26 cellular contexts compared by ENCODE assay signal in genomic region chr9:38119570-38119969, GRCh38. TPM values are rescaled to one million over a fixed set of nuclear protein-coding genes. Genes with fewer than 3 reads are reported as not detected.
DNase-seq lines count a peak whose midpoint lies in the region; ATAC-seq and TF ChIP-seq lines count a peak whose summit lies in the region.
"Had no signal": no experiment of that assay in that cellular context is flagged by ENCODE, and none has a peak within 500 bp of the region (broad histone marks: within the 10 kb centered on the region; RNA-seq: fewer than 3 reads in every experiment).

No MANE protein-coding gene starts in this region.

- H3K4me3 ChIP-seq in BLaER1 (no peak overlapping the region), coronary artery (no peak overlapping the region), lower lobe of right lung (no peak overlapping the region)
- H3K4me3 ChIP-seq: psoas muscle, thoracic aorta, vagina had no signal

- TF ChIP-seq CTCF in coronary artery (IDR thresholded peaks at IDR 0.05): no peak
- TF ChIP-seq CTCF in lower lobe of right lung (IDR thresholded peaks at IDR 0.05): no peak
- no peak for TF ChIP-seq CTCF in osteocyte (IDR thresholded peaks at IDR 0.05)

- no peak overlapping the region for H3K27ac ChIP-seq in BLaER1
- no peak overlapping the region for H3K27ac ChIP-seq in coronary artery
- H3K27ac ChIP-seq in lower lobe of right lung: no peak overlapping the region
- H3K27ac ChIP-seq: neutrophil, psoas muscle, thoracic aorta, vagina had no signal

- no peak overlapping the region for H3K4me3 Mint-ChIP-seq in osteocyte (ENCODE audit: unreplicated experiment)
- H3K4me3 Mint-ChIP-seq: activated naive CD8-positive, alpha-beta T cell treated with anti-CD3 and anti-CD28 coated beads for 36 hours; CD14-positive monocyte; WTC11 had no signal

- H3K9me3 ChIP-seq in BLaER1 (no peaks in the 10 kb centered on the region), lower lobe of right lung (no peaks in the 10 kb centered on the region)
- H3K9me3 ChIP-seq: neutrophil, psoas muscle, thoracic aorta, vagina had no signal

- no peak overlapping the region for H3K9ac ChIP-seq in BLaER1

- peaks cover 56% of the 10 kb centered on the region for H3K27me3 Mint-ChIP-seq in osteocyte (ENCODE audit: unreplicated experiment)

- no peaks in the 10 kb centered on the region for H3K36me3 ChIP-seq in BLaER1
- no peaks in the 10 kb centered on the region for H3K36me3 ChIP-seq in lower lobe of right lung
- H3K36me3 ChIP-seq: neutrophil, thoracic aorta, vagina had no signal

- peak; percentile 31 for DNase-seq in ELR (ENCODE audit: low read depth)
- DNase-seq in NCI-H774 (lab: John Stamatoyannopoulos, UW): peak; percentile 21
- peak; percentile 3 for DNase-seq in coronary artery (ENCODE audit: low spot score)
- DNase-seq in lower lobe of right lung: no peak
- DNase-seq in osteocyte (ENCODE audit: extremely low spot score, unreplicated experiment): no peak
- DNase-seq: activated CD4-positive, alpha-beta T cell treated with anti-CD3 and anti-CD28 coated beads, Interleukin-2, amount 50 U/mL, for 1 hour; activated naive CD8-positive, alpha-beta T cell treated with anti-CD3 and anti-CD28 coated beads for 36 hours; central memory CD4-positive, alpha-beta T cell; dermis blood vessel endothelial cell; KG1; left cardiac atrium; NCI-H187 treated with DMSO at 0.1 percent for 48 hours; NCI-H446 treated with DMSO at 0.1 percent for 48 hours; psoas muscle; stimulated activated CD4-positive, alpha-beta T cell treated with anti-CD3 and anti-CD28 coated beads, Interleukin-15, amount 100 ng/mL, for 24 hours; stimulated activated naive CD8-positive, alpha-beta T cell treated with anti-CD3 and anti-CD28 coated beads, Interleukin-15, Interleukin-2, amounts not matched to agents 100 U/mL and 50 U/mL, for 24 hours; T1000 had no signal

- H4K20me1 ChIP-seq in BLaER1: no peaks in the 10 kb centered on the region

- no peak overlapping the region for H3K27ac Mint-ChIP-seq in osteocyte (ENCODE audit: unreplicated experiment)
- H3K27ac Mint-ChIP-seq: activated naive CD8-positive, alpha-beta T cell treated with anti-CD3 and anti-CD28 coated beads for 36 hours; activated T-helper 2 cell treated with anti-CD3 and anti-CD28 coated beads, Interferon-gamma antibody, Interleukin-2, Interleukin-4, amounts not matched to agents 10 μg/mL and 5 μg/mL and 100 μg/mL, durations not matched to agents 14 hours and 24 hours and 36 hours; WTC11 had no signal

- H3K9me3 Mint-ChIP-seq in osteocyte (ENCODE audit: unreplicated experiment): no peaks in the 10 kb centered on the region
- H3K9me3 Mint-ChIP-seq: activated naive CD8-positive, alpha-beta T cell treated with anti-CD3 and anti-CD28 coated beads for 36 hours; activated T-helper 2 cell treated with anti-CD3 and anti-CD28 coated beads, Interferon-gamma antibody, Interleukin-2, Interleukin-4, amounts not matched to agents 10 μg/mL and 5 μg/mL and 100 μg/mL, durations not matched to agents 14 hours and 24 hours and 36 hours had no signal

- H3K27me3 ChIP-seq in BLaER1: no peaks in the 10 kb centered on the region
- no peaks in the 10 kb centered on the region for H3K27me3 ChIP-seq in lower lobe of right lung (ENCODE audit: low read depth)
- H3K27me3 ChIP-seq: vagina had no signal

- ATAC-seq in lower lobe of right lung (no peak), GM21447 (IDR thresholded peaks at IDR 0.05; ENCODE audit: unreplicated experiment) (no peak), HG03442 (IDR thresholded peaks at IDR 0.05; ENCODE audit: unreplicated experiment) (no peak)
- ATAC-seq: left cardiac atrium; psoas muscle; stimulated activated naive CD8-positive, alpha-beta T cell treated with anti-CD3 and anti-CD28 coated beads, Interleukin-15, Interleukin-2, amounts not matched to agents 100 U/mL and 50 U/mL, for 24 hours; WTC11 had no signal

- H3K4me2 ChIP-seq in BLaER1: peak overlapping the region; percentile 56

- intact Hi-C loops in lower lobe of right lung (cut with DNase I): no loop called here

- no peaks in the 10 kb centered on the region for H3K36me3 Mint-ChIP-seq in osteocyte (ENCODE audit: unreplicated experiment)
- H3K36me3 Mint-ChIP-seq: activated naive CD8-positive, alpha-beta T cell treated with anti-CD3 and anti-CD28 coated beads for 36 hours; CD14-positive monocyte; WTC11 had no signal

- H3K4me1 Mint-ChIP-seq in osteocyte (ENCODE audit: unreplicated experiment): no peaks in the 10 kb centered on the region
- H3K4me1 Mint-ChIP-seq: activated naive CD8-positive, alpha-beta T cell treated with anti-CD3 and anti-CD28 coated beads for 36 hours; WTC11 had no signal

- peaks cover 19% of the 10 kb centered on the region for H3K4me1 ChIP-seq in BLaER1
- H3K4me1 ChIP-seq in lower lobe of right lung: no peaks in the 10 kb centered on the region
- H3K4me1 ChIP-seq: psoas muscle, vagina had no signal

RNA-seq across cellular contexts. Expression of gene SHB, which starts 50.5 kb away (rescaled TPM):
- total RNA-seq in lower lobe of right lung (25.3 TPM), osteocyte (16.7 and 18.3 TPM in 2 replicates)

Comparison
In these comparisons a context has a peak if more than half of its experiments do, and no peak if none do; other contexts are left out.
1. DNase-seq: peak in ELR (single experiment), NCI-H774 (single experiment) and coronary artery (single experiment); none in lower lobe of right lung (single experiment) and osteocyte (single experiment).